ENCODE assay signal across 1 cellular context in the genomic region with DNA sequence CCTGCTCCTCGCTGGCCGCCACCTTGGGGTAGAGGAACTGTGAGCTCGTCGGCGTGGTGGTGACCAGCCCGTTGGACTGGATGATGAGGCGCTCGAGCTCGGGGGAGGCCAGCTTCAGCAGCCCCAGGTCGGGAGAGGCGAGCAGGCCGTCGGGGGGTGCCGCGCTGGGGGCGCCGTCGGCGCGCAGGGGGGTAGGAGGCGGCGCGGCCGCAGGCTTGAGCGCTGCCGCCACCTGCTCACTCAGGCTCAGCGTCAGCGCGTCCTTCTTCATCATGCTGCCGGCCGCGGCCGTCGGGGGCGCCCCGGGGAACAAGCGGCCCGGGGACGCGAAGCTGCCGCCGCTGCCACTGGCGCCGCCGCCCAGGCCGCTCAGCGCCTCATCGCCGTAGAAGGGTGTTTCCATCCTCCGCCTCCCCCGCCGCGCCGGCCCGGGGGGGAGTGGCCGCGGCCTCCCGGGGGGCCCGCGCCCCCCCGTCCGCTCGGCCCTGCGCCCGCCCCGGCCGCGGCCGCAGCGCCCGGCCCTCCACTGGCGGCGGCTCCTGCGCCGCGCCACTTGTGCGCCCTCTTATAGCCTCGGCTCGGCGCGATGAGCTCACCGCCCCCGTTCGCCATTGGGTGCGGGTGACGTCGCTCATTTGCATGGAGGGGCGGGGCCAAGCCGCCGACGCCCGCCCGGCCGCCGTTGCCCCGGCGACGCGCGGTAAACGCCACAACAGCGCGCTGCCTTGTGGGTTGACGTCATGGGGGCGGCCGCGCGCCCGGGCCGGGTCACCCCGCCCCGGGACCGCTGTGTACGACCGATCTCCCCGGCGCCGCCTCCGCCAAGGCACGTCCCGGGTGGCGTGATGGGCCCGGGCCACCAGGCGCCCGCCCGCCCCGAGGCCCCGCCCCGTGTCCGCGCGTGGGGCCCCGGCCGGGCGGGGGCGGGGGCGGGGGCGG.
TF ChIP-seq lines count a peak whose summit lies in the region.

A gene (minus strand): TSS at position 541 of the 939 bp plus-strand sequence. CDS start 138 bp downstream, at position 403.

TF ChIP-seq in HepG2, 621 proteins besides CTCF, POLR2A, EP300 and RAD21 (continued from another document and continues in another):
- TF ChIP-seq, protein P1, sequence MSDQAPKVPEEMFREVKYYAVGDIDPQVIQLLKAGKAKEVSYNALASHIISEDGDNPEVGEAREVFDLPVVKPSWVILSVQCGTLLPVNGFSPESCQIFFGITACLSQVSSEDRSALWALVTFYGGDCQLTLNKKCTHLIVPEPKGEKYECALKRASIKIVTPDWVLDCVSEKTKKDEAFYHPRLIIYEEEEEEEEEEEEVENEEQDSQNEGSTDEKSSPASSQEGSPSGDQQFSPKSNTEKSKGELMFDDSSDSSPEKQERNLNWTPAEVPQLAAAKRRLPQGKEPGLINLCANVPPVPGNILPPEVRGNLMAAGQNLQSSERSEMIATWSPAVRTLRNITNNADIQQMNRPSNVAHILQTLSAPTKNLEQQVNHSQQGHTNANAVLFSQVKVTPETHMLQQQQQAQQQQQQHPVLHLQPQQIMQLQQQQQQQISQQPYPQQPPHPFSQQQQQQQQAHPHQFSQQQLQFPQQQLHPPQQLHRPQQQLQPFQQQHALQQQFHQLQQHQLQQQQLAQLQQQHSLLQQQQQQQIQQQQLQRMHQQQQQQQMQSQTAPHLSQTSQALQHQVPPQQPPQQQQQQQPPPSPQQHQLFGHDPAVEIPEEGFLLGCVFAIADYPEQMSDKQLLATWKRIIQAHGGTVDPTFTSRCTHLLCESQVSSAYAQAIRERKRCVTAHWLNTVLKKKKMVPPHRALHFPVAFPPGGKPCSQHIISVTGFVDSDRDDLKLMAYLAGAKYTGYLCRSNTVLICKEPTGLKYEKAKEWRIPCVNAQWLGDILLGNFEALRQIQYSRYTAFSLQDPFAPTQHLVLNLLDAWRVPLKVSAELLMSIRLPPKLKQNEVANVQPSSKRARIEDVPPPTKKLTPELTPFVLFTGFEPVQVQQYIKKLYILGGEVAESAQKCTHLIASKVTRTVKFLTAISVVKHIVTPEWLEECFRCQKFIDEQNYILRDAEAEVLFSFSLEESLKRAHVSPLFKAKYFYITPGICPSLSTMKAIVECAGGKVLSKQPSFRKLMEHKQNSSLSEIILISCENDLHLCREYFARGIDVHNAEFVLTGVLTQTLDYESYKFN (CRISPR knock-in tag; conservative IDR thresholded peaks at IDR 0.05) = peak; percentile 51; the same call in 1 of the 2 replicates
- no peak for TF ChIP-seq ATRX (CRISPR knock-in tag; IDR thresholded peaks at IDR 0.05; ENCODE audit: borderline replicate concordance)
- TF ChIP-seq, protein P2, sequence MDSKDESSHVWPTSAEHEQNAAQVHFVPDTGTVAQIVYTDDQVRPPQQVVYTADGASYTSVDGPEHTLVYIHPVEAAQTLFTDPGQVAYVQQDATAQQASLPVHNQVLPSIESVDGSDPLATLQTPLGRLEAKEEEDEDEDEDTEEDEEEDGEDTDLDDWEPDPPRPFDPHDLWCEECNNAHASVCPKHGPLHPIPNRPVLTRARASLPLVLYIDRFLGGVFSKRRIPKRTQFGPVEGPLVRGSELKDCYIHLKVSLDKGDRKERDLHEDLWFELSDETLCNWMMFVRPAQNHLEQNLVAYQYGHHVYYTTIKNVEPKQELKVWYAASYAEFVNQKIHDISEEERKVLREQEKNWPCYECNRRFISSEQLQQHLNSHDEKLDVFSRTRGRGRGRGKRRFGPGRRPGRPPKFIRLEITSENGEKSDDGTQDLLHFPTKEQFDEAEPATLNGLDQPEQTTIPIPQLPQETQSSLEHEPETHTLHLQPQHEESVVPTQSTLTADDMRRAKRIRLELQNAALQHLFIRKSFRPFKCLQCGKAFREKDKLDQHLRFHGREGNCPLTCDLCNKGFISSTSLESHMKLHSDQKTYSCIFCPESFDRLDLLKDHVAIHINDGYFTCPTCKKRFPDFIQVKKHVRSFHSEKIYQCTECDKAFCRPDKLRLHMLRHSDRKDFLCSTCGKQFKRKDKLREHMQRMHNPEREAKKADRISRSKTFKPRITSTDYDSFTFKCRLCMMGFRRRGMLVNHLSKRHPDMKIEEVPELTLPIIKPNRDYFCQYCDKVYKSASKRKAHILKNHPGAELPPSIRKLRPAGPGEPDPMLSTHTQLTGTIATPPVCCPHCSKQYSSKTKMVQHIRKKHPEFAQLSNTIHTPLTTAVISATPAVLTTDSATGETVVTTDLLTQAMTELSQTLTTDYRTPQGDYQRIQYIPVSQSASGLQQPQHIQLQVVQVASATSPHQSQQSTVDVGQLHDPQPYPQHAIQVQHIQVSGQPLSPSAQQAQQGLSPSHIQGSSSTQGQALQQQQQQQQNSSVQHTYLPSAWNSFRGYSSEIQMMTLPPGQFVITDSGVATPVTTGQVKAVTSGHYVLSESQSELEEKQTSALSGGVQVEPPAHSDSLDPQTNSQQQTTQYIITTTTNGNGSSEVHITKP (CRISPR knock-in tag; IDR thresholded peaks at IDR 0.05; ENCODE audit: low read depth) = no peak
- peak; percentile 94 for TF ChIP-seq GTF2F1 (IDR thresholded peaks at IDR 0.05; ENCODE audit: low read length)
- TF ChIP-seq ZKSCAN5 (CRISPR knock-in tag; IDR thresholded peaks at IDR 0.05) = no peak
- TF ChIP-seq, protein P3, sequence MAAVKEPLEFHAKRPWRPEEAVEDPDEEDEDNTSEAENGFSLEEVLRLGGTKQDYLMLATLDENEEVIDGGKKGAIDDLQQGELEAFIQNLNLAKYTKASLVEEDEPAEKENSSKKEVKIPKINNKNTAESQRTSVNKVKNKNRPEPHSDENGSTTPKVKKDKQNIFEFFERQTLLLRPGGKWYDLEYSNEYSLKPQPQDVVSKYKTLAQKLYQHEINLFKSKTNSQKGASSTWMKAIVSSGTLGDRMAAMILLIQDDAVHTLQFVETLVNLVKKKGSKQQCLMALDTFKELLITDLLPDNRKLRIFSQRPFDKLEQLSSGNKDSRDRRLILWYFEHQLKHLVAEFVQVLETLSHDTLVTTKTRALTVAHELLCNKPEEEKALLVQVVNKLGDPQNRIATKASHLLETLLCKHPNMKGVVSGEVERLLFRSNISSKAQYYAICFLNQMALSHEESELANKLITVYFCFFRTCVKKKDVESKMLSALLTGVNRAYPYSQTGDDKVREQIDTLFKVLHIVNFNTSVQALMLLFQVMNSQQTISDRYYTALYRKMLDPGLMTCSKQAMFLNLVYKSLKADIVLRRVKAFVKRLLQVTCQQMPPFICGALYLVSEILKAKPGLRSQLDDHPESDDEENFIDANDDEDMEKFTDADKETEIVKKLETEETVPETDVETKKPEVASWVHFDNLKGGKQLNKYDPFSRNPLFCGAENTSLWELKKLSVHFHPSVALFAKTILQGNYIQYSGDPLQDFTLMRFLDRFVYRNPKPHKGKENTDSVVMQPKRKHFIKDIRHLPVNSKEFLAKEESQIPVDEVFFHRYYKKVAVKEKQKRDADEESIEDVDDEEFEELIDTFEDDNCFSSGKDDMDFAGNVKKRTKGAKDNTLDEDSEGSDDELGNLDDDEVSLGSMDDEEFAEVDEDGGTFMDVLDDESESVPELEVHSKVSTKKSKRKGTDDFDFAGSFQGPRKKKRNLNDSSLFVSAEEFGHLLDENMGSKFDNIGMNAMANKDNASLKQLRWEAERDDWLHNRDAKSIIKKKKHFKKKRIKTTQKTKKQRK (IDR thresholded peaks at IDR 0.05; ENCODE audit: low read length) = no peak
- TF ChIP-seq PHF5A (CRISPR knock-in tag; IDR thresholded peaks at IDR 0.05; ENCODE audit: low read depth, unreplicated experiment) = no peak
- TF ChIP-seq, protein P4, sequence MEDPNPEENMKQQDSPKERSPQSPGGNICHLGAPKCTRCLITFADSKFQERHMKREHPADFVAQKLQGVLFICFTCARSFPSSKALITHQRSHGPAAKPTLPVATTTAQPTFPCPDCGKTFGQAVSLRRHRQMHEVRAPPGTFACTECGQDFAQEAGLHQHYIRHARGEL (CRISPR knock-in tag; IDR thresholded peaks at IDR 0.05) = no peak
- TF ChIP-seq HNRNPL (IDR thresholded peaks at IDR 0.05; ENCODE audit: low read depth, low read length) = no peak
- TF ChIP-seq ZNF496 (CRISPR knock-in tag; IDR thresholded peaks at IDR 0.05; ENCODE audit: insufficient replicate concordance) = no peak
- no peak for TF ChIP-seq RAD51 (IDR thresholded peaks at IDR 0.05; ENCODE audit: borderline replicate concordance)
- no peak for TF ChIP-seq ZNF746 (CRISPR knock-in tag; IDR thresholded peaks at IDR 0.05)
- TF ChIP-seq RFXAP (CRISPR knock-in tag; IDR thresholded peaks at IDR 0.05; ENCODE audit: borderline replicate concordance) = peak; percentile 55; the same call in 1 of the 2 replicates
- TF ChIP-seq ZNF773 (CRISPR knock-in tag; IDR thresholded peaks at IDR 0.05; ENCODE audit: borderline replicate concordance) = no peak
- TF ChIP-seq, protein P5, sequence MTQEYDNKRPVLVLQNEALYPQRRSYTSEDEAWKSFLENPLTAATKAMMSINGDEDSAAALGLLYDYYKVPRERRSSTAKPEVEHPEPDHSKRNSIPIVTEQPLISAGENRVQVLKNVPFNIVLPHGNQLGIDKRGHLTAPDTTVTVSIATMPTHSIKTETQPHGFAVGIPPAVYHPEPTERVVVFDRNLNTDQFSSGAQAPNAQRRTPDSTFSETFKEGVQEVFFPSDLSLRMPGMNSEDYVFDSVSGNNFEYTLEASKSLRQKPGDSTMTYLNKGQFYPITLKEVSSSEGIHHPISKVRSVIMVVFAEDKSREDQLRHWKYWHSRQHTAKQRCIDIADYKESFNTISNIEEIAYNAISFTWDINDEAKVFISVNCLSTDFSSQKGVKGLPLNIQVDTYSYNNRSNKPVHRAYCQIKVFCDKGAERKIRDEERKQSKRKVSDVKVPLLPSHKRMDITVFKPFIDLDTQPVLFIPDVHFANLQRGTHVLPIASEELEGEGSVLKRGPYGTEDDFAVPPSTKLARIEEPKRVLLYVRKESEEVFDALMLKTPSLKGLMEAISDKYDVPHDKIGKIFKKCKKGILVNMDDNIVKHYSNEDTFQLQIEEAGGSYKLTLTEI (CRISPR knock-in tag; conservative IDR thresholded peaks at IDR 0.05) = no peak
- TF ChIP-seq, protein P6, sequence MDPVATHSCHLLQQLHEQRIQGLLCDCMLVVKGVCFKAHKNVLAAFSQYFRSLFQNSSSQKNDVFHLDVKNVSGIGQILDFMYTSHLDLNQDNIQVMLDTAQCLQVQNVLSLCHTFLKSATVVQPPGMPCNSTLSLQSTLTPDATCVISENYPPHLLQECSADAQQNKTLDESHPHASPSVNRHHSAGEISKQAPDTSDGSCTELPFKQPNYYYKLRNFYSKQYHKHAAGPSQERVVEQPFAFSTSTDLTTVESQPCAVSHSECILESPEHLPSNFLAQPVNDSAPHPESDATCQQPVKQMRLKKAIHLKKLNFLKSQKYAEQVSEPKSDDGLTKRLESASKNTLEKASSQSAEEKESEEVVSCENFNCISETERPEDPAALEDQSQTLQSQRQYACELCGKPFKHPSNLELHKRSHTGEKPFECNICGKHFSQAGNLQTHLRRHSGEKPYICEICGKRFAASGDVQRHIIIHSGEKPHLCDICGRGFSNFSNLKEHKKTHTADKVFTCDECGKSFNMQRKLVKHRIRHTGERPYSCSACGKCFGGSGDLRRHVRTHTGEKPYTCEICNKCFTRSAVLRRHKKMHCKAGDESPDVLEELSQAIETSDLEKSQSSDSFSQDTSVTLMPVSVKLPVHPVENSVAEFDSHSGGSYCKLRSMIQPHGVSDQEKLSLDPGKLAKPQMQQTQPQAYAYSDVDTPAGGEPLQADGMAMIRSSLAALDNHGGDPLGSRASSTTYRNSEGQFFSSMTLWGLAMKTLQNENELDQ (CRISPR knock-in tag; IDR thresholded peaks at IDR 0.05; ENCODE audit: borderline replicate concordance) = no peak
- 0 out of 2 replicates have a peak, but pooled peaks have one; percentile 9 for TF ChIP-seq ZMAT3 (CRISPR knock-in tag; conservative IDR thresholded peaks at IDR 0.05)
- 0 out of 2 replicates have a peak, but pooled peaks have one; percentile 58 for TF ChIP-seq BRD4 (CRISPR knock-in tag; IDR thresholded peaks at IDR 0.05)
- no peak for TF ChIP-seq MTA1 (CRISPR knock-in tag; IDR thresholded peaks at IDR 0.05; ENCODE audit: borderline replicate concordance)
- TF ChIP-seq PAF1 (CRISPR knock-in tag; IDR thresholded peaks at IDR 0.05) = no peak
- TF ChIP-seq XBP1 (CRISPR knock-in tag; IDR thresholded peaks at IDR 0.05) = no peak
- no peak for TF ChIP-seq FIP1L1 (IDR thresholded peaks at IDR 0.05; ENCODE audit: borderline replicate concordance, insufficient read depth, low read depth, low read length)
- 0 out of 2 replicates have a peak, but pooled peaks have one; percentile 17 for TF ChIP-seq ZNF501 (CRISPR knock-in tag; IDR thresholded peaks at IDR 0.05)
- TF ChIP-seq FLYWCH1 (CRISPR knock-in tag; IDR thresholded peaks at IDR 0.05) = no peak
- TF ChIP-seq TBL1XR1 (IDR thresholded peaks at IDR 0.05; ENCODE audit: borderline replicate concordance, low read length, partially characterized antibody) = peak; percentile 52
- no peak for TF ChIP-seq LCORL (IDR thresholded peaks at IDR 0.05)
- TF ChIP-seq LCORL (CRISPR knock-in tag; IDR thresholded peaks at IDR 0.05) = no peak; the same call in 1 of the 2 replicates
- no peak for TF ChIP-seq ZFP37 (CRISPR knock-in tag; IDR thresholded peaks at IDR 0.05; ENCODE audit: borderline replicate concordance)
- TF ChIP-seq, protein P7, sequence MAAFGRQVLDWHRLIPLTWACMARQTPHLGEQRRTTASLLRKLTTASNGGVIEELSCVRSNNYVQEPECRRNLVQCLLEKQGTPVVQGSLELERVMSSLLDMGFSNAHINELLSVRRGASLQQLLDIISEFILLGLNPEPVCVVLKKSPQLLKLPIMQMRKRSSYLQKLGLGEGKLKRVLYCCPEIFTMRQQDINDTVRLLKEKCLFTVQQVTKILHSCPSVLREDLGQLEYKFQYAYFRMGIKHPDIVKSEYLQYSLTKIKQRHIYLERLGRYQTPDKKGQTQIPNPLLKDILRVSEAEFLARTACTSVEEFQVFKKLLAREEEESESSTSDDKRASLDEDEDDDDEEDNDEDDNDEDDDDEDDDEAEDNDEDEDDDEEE (CRISPR knock-in tag; IDR thresholded peaks at IDR 0.05) = no peak
- no peak for TF ChIP-seq ZNF543 (CRISPR knock-in tag; IDR thresholded peaks at IDR 0.05)
- TF ChIP-seq YEATS4 (CRISPR knock-in tag; IDR thresholded peaks at IDR 0.05; ENCODE audit: borderline replicate concordance) = 0 out of 2 replicates have a peak, but pooled peaks have one; percentile 52
- no peak for TF ChIP-seq ZNF431 (CRISPR knock-in tag; IDR thresholded peaks at IDR 0.05; ENCODE audit: borderline replicate concordance, low read depth)
- TF ChIP-seq, protein P8, sequence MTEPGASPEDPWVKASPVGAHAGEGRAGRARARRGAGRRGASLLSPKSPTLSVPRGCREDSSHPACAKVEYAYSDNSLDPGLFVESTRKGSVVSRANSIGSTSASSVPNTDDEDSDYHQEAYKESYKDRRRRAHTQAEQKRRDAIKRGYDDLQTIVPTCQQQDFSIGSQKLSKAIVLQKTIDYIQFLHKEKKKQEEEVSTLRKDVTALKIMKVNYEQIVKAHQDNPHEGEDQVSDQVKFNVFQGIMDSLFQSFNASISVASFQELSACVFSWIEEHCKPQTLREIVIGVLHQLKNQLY (CRISPR knock-in tag; IDR thresholded peaks at IDR 0.05) = no peak
